1 cellular context compared by ENCODE assay signal in the genomic region with DNA sequence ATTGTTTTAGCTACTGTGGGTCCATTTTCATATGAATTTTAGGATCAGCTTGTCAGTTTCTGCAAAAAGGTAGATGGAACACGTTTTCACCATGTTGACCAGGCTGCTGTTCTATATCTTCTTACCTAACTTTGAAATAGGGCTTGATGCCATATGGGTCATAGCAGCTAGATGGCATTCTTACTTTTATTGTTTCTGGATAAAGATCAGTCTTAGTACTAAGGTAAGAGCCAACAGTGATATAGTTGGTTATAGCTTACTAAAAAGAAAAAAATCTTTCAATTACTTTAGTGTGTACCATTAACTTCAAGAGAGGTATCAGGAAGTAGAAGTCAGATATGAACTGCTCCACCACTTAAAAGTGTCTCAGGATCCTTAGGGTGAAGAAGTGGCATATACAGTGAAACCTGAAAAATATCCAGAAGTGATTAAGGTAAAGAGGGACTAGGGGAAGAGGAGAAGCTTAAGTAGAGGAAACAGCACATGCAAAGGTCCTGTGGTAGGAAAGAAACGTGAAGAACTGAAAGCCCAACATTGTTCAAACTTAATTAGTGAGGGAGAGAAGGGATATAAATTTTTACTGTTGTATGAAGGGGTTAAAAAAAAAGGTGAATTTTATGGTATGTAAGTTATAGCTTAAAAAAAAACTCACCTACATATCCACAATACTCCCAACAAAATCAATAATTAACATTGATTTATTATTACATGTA.
TF ChIP-seq lines count a peak whose summit lies in the region.

No MANE protein-coding gene starts in this region.

TF ChIP-seq in HCT116, 20 proteins besides CTCF, POLR2A, EP300 and RAD21 (continued from another document):
- TF ChIP-seq, protein P1, sequence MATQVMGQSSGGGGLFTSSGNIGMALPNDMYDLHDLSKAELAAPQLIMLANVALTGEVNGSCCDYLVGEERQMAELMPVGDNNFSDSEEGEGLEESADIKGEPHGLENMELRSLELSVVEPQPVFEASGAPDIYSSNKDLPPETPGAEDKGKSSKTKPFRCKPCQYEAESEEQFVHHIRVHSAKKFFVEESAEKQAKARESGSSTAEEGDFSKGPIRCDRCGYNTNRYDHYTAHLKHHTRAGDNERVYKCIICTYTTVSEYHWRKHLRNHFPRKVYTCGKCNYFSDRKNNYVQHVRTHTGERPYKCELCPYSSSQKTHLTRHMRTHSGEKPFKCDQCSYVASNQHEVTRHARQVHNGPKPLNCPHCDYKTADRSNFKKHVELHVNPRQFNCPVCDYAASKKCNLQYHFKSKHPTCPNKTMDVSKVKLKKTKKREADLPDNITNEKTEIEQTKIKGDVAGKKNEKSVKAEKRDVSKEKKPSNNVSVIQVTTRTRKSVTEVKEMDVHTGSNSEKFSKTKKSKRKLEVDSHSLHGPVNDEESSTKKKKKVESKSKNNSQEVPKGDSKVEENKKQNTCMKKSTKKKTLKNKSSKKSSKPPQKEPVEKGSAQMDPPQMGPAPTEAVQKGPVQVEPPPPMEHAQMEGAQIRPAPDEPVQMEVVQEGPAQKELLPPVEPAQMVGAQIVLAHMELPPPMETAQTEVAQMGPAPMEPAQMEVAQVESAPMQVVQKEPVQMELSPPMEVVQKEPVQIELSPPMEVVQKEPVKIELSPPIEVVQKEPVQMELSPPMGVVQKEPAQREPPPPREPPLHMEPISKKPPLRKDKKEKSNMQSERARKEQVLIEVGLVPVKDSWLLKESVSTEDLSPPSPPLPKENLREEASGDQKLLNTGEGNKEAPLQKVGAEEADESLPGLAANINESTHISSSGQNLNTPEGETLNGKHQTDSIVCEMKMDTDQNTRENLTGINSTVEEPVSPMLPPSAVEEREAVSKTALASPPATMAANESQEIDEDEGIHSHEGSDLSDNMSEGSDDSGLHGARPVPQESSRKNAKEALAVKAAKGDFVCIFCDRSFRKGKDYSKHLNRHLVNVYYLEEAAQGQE (IDR thresholded peaks at IDR 0.05; ENCODE audit: low read depth), result no peak
- no peak for TF ChIP-seq POLR2AphosphoS5 (IDR thresholded peaks at IDR 0.05; ENCODE audit: low read depth, low read length)
- no peak for TF ChIP-seq FOSL1 (IDR thresholded peaks at IDR 0.05; ENCODE audit: low read depth)
- no peak for TF ChIP-seq CEBPB (IDR thresholded peaks at IDR 0.05; ENCODE audit: low read depth)
- TF ChIP-seq TCF7L2 (IDR thresholded peaks at IDR 0.05; ENCODE audit: borderline replicate concordance, extremely low read depth, insufficient read depth, insufficient read length), result no peak
